ENCODE assay signal across 9 cellular contexts in the genomic region with DNA sequence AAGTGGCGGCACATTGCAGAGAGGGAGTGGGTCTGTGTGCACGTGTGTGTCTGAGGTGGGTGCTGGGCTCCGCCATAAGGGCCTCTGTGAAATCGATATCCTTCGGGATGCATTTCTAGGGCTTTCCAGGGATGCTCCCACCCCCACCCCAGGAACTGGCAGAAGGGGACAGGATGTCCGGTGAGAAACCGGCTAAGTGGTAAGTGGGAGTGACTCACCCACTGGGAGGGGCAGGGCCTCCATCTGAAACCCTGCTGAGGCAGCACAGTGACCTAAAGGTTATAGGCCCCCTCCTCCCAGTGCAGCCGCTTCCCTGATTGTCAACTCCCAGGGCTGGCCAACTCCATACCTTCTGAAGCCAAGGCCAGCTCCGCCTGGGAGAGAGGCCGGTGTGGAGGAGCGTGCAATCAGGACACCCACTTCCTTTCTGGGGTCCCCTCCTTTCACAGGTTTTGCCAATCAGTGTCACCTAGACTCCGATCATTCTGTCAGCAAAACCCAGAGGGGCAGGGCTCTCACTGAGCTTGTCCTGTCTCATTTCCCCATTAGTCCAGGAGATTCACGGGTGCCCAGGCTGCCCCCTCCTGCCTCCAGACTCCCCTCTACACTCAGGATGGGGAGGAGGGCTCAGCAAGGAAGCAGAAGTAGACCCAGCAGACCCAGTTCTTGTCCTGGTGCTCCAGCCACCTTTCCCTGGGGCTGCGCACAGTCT. TPM values are rescaled to one million over a fixed set of nuclear protein-coding genes. Genes with fewer than 3 reads are reported as not detected.
DNase-seq lines count a peak whose midpoint lies in the region; ATAC-seq and TF ChIP-seq lines count a peak whose summit lies in the region.
"Had no signal": no experiment of that assay in that cellular context is flagged by ENCODE, and none has a peak within 500 bp of the region (broad histone marks: within the 10 kb centered on the region; RNA-seq: fewer than 3 reads in every experiment).

No MANE protein-coding gene starts in this region.

- no peak for TF ChIP-seq CTCF in NB4 (IDR thresholded peaks at IDR 0.05; ENCODE audit: low read depth, low read length)
- no peak for TF ChIP-seq CTCF in nephron progenitor cell (IDR thresholded peaks at IDR 0.05)
- no peak for TF ChIP-seq CTCF in Peyer's patch (IDR thresholded peaks at IDR 0.05)

- peaks cover 51% of the 10 kb centered on the region for H3K4me1 ChIP-seq in ectodermal cell (ENCODE audit: control insufficient read depth, insufficient read depth, low read length)
- H3K4me1 ChIP-seq in Peyer's patch: peaks cover 0 to 21% (median 0%) of the 10 kb centered on the region in 4 donors

- H3K4me3 ChIP-seq in NB4 (ENCODE audit: low read depth, low read length) (no peak overlapping the region), ectodermal cell (ENCODE audit: insufficient read depth, low read depth, low read length) (no peak overlapping the region), Peyer's patch (no peak overlapping the region)

- H3K27ac ChIP-seq in ectodermal cell (ENCODE audit: insufficient read depth, low read depth, low read length, poor library complexity, severe bottlenecking): peak overlapping the region; percentile 40
- no peak overlapping the region for H3K27ac ChIP-seq in Peyer's patch

- H3K4me3 Mint-ChIP-seq in nephron progenitor cell: no peak overlapping the region

- no peak for ATAC-seq in HG02571 (IDR thresholded peaks at IDR 0.05; ENCODE audit: unreplicated experiment)
- no peak for ATAC-seq in HG03135 (IDR thresholded peaks at IDR 0.05; ENCODE audit: unreplicated experiment)
- ATAC-seq in GM18502 (IDR thresholded peaks at IDR 0.05; ENCODE audit: poor library complexity, unreplicated experiment): no peak

- H3K36me3 Mint-ChIP-seq in nephron progenitor cell (ENCODE audit: low read depth): peaks cover 6% of the 10 kb centered on the region

- 72 to 74% methylated on average over 14 of the region's 14 CpGs for WGBS in ectodermal cell, 2 experiments

- DNase-seq in EH (ENCODE audit: low read depth): peak; percentile 83
- peak; percentile 84 for DNase-seq in NB4 (ENCODE audit: low read depth)
- peak; percentile 54 for DNase-seq in nephron progenitor cell
- no peak for DNase-seq in Peyer's patch
- DNase-seq: Kasumi-1 had no signal

- H3K9me3 ChIP-seq in ectodermal cell (ENCODE audit: control insufficient read depth, low read length) (no peaks in the 10 kb centered on the region), Peyer's patch (no peaks in the 10 kb centered on the region)

- H3K9me3 Mint-ChIP-seq in nephron progenitor cell: no peaks in the 10 kb centered on the region

- peak overlapping the region; percentile 92 for H3K27ac Mint-ChIP-seq in nephron progenitor cell

- H3K27me3 Mint-ChIP-seq in nephron progenitor cell (ENCODE audit: low read depth, poor library complexity): peaks cover 18% of the 10 kb centered on the region

- H3K36me3 ChIP-seq in ectodermal cell (ENCODE audit: control insufficient read depth, insufficient read depth, low read length): no peaks in the 10 kb centered on the region
- no peaks in the 10 kb centered on the region for H3K36me3 ChIP-seq in Peyer's patch

- H3K27me3 ChIP-seq in ectodermal cell (ENCODE audit: control insufficient read depth, insufficient read depth, low read length, poor library complexity, severe bottlenecking): no peaks in the 10 kb centered on the region
- no peaks in the 10 kb centered on the region for H3K27me3 ChIP-seq in Peyer's patch

- TF ChIP-seq POLR2A in NB4 (IDR thresholded peaks at IDR 0.05; ENCODE audit: extremely low read depth, insufficient read length) (no peak), Peyer's patch (IDR thresholded peaks at IDR 0.05) (no peak)

- peaks cover 79% of the 10 kb centered on the region for H3K4me1 Mint-ChIP-seq in nephron progenitor cell

RNA-seq across cellular contexts. Expression of gene NECTIN1, which starts 44.5 kb away (rescaled TPM):
- 89.1 TPM for polyA plus RNA-seq in ectodermal cell (2013, experiment 1 of 4)
- polyA plus RNA-seq in ectodermal cell (2013, experiment 2 of 4): 98.6 TPM
- 60.9 TPM for polyA plus RNA-seq in ectodermal cell (2013, experiment 3 of 4)
- polyA plus RNA-seq in ectodermal cell (2013, experiment 4 of 4): 68.4 TPM
- total RNA-seq in Peyer's patch: 10 to 100 TPM; 11.6 to 23.6 (median 16.6) TPM

Comparison
In these comparisons a context has a peak if more than half of its experiments do, and no peak if none do; other contexts are left out.
1. DNase-seq: peak in EH (single experiment), NB4 (single experiment) and nephron progenitor cell (single experiment); none in Peyer's patch (0 of 3).